In the genomic region with DNA sequence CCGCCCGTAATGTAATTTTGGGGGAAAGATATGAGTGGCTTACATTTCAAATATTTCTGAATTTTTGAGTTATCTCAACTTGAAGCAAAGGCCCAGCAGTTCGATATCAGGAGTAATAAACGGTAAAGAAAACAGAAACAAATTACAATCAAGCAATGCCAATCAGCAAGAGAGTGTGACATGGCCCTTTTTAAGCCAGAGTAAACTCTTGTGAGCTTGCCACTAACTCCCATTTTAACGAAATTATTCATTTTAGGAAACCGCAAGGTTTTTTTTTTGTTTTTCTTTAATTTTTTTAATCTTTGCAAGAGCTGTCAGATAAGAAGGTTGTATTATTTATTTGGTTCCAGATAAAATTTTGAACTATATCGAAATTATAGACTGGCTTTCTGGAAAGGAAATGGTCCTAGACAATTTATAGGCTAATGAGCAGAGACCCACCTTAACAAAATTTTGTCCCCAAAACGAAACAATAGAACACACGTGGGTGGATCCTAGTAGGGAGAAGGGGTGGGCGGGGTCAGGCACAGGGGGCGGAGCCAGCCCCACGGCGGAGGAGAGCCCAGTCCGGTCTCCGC, we compare ENCODE assay signal across 8 cellular contexts.
DNase-seq lines count a peak whose midpoint lies in the region; ATAC-seq and TF ChIP-seq lines count a peak whose summit lies in the region.

No MANE protein-coding gene starts in this region.

- H3K4me1 ChIP-seq in DOHH2 (ENCODE audit: control insufficient read depth, low read length) (peaks cover 31% of the 10 kb centered on the region), Loucy (ENCODE audit: insufficient read depth, low read length, poor library complexity, severe bottlenecking) (peaks cover 14% of the 10 kb centered on the region)

- peaks cover 24% of the 10 kb centered on the region for H3K36me3 ChIP-seq in DOHH2 (ENCODE audit: control insufficient read depth, low read length)
- H3K36me3 ChIP-seq in Loucy (ENCODE audit: insufficient read depth, low read length) = no peaks in the 10 kb centered on the region

- H3K4me3 ChIP-seq in DOHH2 (ENCODE audit: low read length) = peak overlapping the region; percentile 87
- H3K4me3 ChIP-seq in Loucy (ENCODE audit: low read length, poor library complexity, severe bottlenecking) = peak overlapping the region; percentile 97
- peak overlapping the region; percentile 97; the same call in 1 of the 2 replicates for H3K4me3 ChIP-seq in iPS-18c (ENCODE audit: insufficient read depth, low read depth, low read length)

- no peaks in the 10 kb centered on the region for H3K9me3 ChIP-seq in DOHH2 (ENCODE audit: control insufficient read depth, insufficient read depth, low read length)
- H3K9me3 ChIP-seq in Loucy (ENCODE audit: insufficient read depth, low read depth, low read length) = no peaks in the 10 kb centered on the region
- no peaks in the 10 kb centered on the region for H3K9me3 ChIP-seq in iPS-18c (ENCODE audit: control insufficient read depth, insufficient read depth, low read length)

- H2AFZ ChIP-seq in Loucy (ENCODE audit: low read length) = peak overlapping the region; percentile 100

- H3K9me2 ChIP-seq in DOHH2 (replicated peaks; ENCODE audit: control insufficient read depth, low read length) = no peaks in the 10 kb centered on the region
- no peaks in the 10 kb centered on the region for H3K9me2 ChIP-seq in Loucy (replicated peaks; ENCODE audit: low read depth, low read length)

- H3K79me2 ChIP-seq in DOHH2 (ENCODE audit: control insufficient read depth, low read length) (peaks cover 39% of the 10 kb centered on the region), Loucy (ENCODE audit: insufficient read depth, low read length) (peaks cover 23% of the 10 kb centered on the region)

- TF ChIP-seq CTCF in DOHH2 (IDR thresholded peaks at IDR 0.05; ENCODE audit: low read depth, low read length, poor library complexity, severe bottlenecking) (peak; percentile 24), Loucy (conservative IDR thresholded peaks at IDR 0.05; ENCODE audit: low read length) (no peak)

- ATAC-seq in GM18867 (IDR thresholded peaks at IDR 0.05; ENCODE audit: unreplicated experiment) (no peak), GM18868 (IDR thresholded peaks at IDR 0.05; ENCODE audit: unreplicated experiment) (no peak)

- 0 out of 2 replicates have a peak, but pooled peaks cover 3% of the 10 kb centered on the region for H4K20me1 ChIP-seq in DOHH2 (ENCODE audit: control insufficient read depth, insufficient read depth, low read depth, low read length)
- H4K20me1 ChIP-seq in Loucy (ENCODE audit: insufficient read depth, low read length, poor library complexity, severe bottlenecking) = peaks cover 11% of the 10 kb centered on the region

- peaks cover 18% of the 10 kb centered on the region for H3F3A ChIP-seq in DOHH2 (ENCODE audit: control insufficient read depth, insufficient read depth)
- no peaks in the 10 kb centered on the region for H3F3A ChIP-seq in Loucy (ENCODE audit: low read depth)

- DNase-seq in activated gamma-delta T cell treated with Interleukin-2 at 50 U/mL for 16 hours = peak; percentile 92
- peak; percentile 91 to 96 for DNase-seq in stimulated activated CD4-positive, alpha-beta T cell treated with anti-CD3 and anti-CD28 coated beads, Interleukin-4, amount 100 ng/mL, for 4 hours
- DNase-seq in NCI-H1930 (lab: John Stamatoyannopoulos, UW) = no peak

- H3K9ac ChIP-seq in Loucy (ENCODE audit: low read depth, low read length, poor library complexity, severe bottlenecking) = peak overlapping the region; percentile 88

- peak overlapping the region; percentile 67 for H3K27ac ChIP-seq in DOHH2 (ENCODE audit: low read depth, low read length)

- H3K27me3 ChIP-seq in DOHH2 (ENCODE audit: control insufficient read depth, low read length) (no peaks in the 10 kb centered on the region), Loucy (ENCODE audit: insufficient read depth, low read length, poor library complexity, severe bottlenecking) (no peaks in the 10 kb centered on the region)

- H3K4me2 ChIP-seq in DOHH2 (ENCODE audit: low read length) (peak overlapping the region; percentile 79), Loucy (ENCODE audit: low read depth, low read length, poor library complexity, severe bottlenecking) (peak overlapping the region; percentile 84)

Comparison
In these comparisons a context has a peak if more than half of its experiments do, and no peak if none do; other contexts are left out.
1. DNase-seq: peak in activated gamma-delta T cell treated with Interleukin-2 at 50 U/mL for 16 hours (single experiment) and stimulated activated CD4-positive, alpha-beta T cell treated with anti-CD3 and anti-CD28 coated beads, Interleukin-4, amount 100 ng/mL, for 4 hours (2 of 2); none in NCI-H1930 (0 of 2).
2. Peak in every context shown above with its lines, with median percentiles within 50 percentile points of each other: H3K4me3 ChIP-seq.